In genomic region chr13:98690348-98691041, GRCh38 we compare ENCODE assay signal across 24 cellular contexts.
"Had no signal": no experiment of that assay in that cellular context is flagged by ENCODE, and none has a peak within 500 bp of the region (broad histone marks: within the 10 kb centered on the region; RNA-seq: fewer than 3 reads in every experiment).

No MANE protein-coding gene starts in this region.

- H3K4me3 Mint-ChIP-seq: effector memory CD8-positive, alpha-beta T cell; immature natural killer cell; naive thymus-derived CD8-positive, alpha-beta T cell; nephron progenitor cell; stimulated activated effector memory CD8-positive, alpha-beta T cell treated with anti-CD3 and anti-CD28 coated beads, Interleukin-12 subunit alpha, Interleukin-12 subunit beta, amount 100 ng/mL, for 72 hours had no signal

- H3K4me3 ChIP-seq: lower lobe of right lung, ovary, right lobe of liver, thoracic aorta, tibial nerve, upper lobe of left lung, uterus had no signal

- H3K27me3 ChIP-seq: ovary, right lobe of liver, tibial nerve, upper lobe of left lung, uterus had no signal

- H3K36me3 Mint-ChIP-seq: immature natural killer cell; naive thymus-derived CD8-positive, alpha-beta T cell; stimulated activated effector memory CD8-positive, alpha-beta T cell treated with anti-CD3 and anti-CD28 coated beads, Interleukin-12 subunit alpha, Interleukin-12 subunit beta, amount 100 ng/mL, for 72 hours had no signal

- H3K4me1 Mint-ChIP-seq: immature natural killer cell; stimulated activated effector memory CD8-positive, alpha-beta T cell treated with anti-CD3 and anti-CD28 coated beads, Interleukin-12 subunit alpha, Interleukin-12 subunit beta, amount 100 ng/mL, for 72 hours had no signal

- H3K27ac Mint-ChIP-seq: effector memory CD8-positive, alpha-beta T cell; immature natural killer cell; naive thymus-derived CD8-positive, alpha-beta T cell; nephron progenitor cell; stimulated activated effector memory CD8-positive, alpha-beta T cell treated with anti-CD3 and anti-CD28 coated beads, Interleukin-12 subunit alpha, Interleukin-12 subunit beta, amount 100 ng/mL, for 72 hours had no signal

- H3K9me3 Mint-ChIP-seq: effector memory CD8-positive, alpha-beta T cell; immature natural killer cell; naive thymus-derived CD8-positive, alpha-beta T cell; nephron progenitor cell; stimulated activated effector memory CD8-positive, alpha-beta T cell treated with anti-CD3 and anti-CD28 coated beads, Interleukin-12 subunit alpha, Interleukin-12 subunit beta, amount 100 ng/mL, for 72 hours had no signal

- H3K4me1 ChIP-seq: lower lobe of right lung, right lobe of liver, tibial nerve, upper lobe of left lung, uterus had no signal

- H3K27ac ChIP-seq: lower lobe of right lung, ovary, right lobe of liver, thoracic aorta, tibial nerve, upper lobe of left lung, uterus had no signal

- DNase-seq: cortex of kidney; effector memory CD8-positive, alpha-beta T cell; hypothalamus; immature natural killer cell; islet precursor cell; kidney glomerular epithelial cell; left colon; left ventricle myocardium superior; lower lobe of right lung; naive thymus-derived CD8-positive, alpha-beta T cell; nephron progenitor cell; nucleus accumbens; ovary; right lobe of liver; small intestine; stimulated activated CD4-positive, alpha-beta T cell treated with anti-CD3 and anti-CD28 coated beads, Interleukin-12 subunit alpha, Interleukin-12 subunit beta, amount 100 ng/mL, for 4 hours; stimulated activated CD4-positive, alpha-beta T cell treated with anti-CD3 and anti-CD28 coated beads, Interleukin-2, amount 100 ng/mL, for 24 hours; stimulated activated CD4-positive, alpha-beta T cell treated with anti-CD3 and anti-CD28 coated beads, Interleukin-4, amount 100 ng/mL, for 24 hours; stimulated activated naive CD8-positive, alpha-beta T cell treated with anti-CD3 and anti-CD28 coated beads, Interleukin-15, Interleukin-2, amounts not matched to agents 100 U/mL and 50 U/mL, for 24 hours; upper lobe of left lung; uterus had no signal

- H3K36me3 ChIP-seq: lower lobe of right lung, ovary, thoracic aorta, tibial nerve, upper lobe of left lung, uterus had no signal

- ATAC-seq: effector memory CD8-positive, alpha-beta T cell; left colon; left ventricle myocardium superior; lower lobe of right lung; naive thymus-derived CD8-positive, alpha-beta T cell; right lobe of liver; stimulated activated effector memory CD8-positive, alpha-beta T cell treated with anti-CD3 and anti-CD28 coated beads, Interleukin-12 subunit alpha, Interleukin-12 subunit beta, amount 100 ng/mL, for 72 hours; stimulated activated naive CD8-positive, alpha-beta T cell treated with anti-CD3 and anti-CD28 coated beads, Interleukin-15, Interleukin-2, amounts not matched to agents 100 U/mL and 50 U/mL, for 24 hours had no signal

- H3K9me3 ChIP-seq: lower lobe of right lung, ovary, right lobe of liver, thoracic aorta, tibial nerve, upper lobe of left lung, uterus had no signal
